8 cellular contexts compared by ENCODE assay signal in genomic region chr6:142902636-142903053, GRCh38. TPM values are rescaled to one million over a fixed set of nuclear protein-coding genes. Genes with fewer than 3 reads are reported as not detected.
DNase-seq lines count a peak whose midpoint lies in the region; ATAC-seq and TF ChIP-seq lines count a peak whose summit lies in the region.

No MANE protein-coding gene starts in this region.

- TF ChIP-seq CTCF in RWPE1 (conservative IDR thresholded peaks at IDR 0.05; ENCODE audit: low read depth): no peak

- peak; percentile 87 for ATAC-seq in GM18909 (IDR thresholded peaks at IDR 0.05; ENCODE audit: poor library complexity, unreplicated experiment)
- peak; percentile 43 for ATAC-seq in HG03175 (IDR thresholded peaks at IDR 0.05; ENCODE audit: unreplicated experiment)
- ATAC-seq in left ventricle myocardium superior: peak; percentile 92

- peak; percentile 95 for DNase-seq in A172 (ENCODE audit: low spot score)
- DNase-seq in RWPE1 (ENCODE audit: low spot score): peak; percentile 93
- DNase-seq in activated naive CD4-positive, alpha-beta T cell treated with Interleukin-2 at 50 U/mL for 16 hours: peak; percentile 74
- DNase-seq in left ventricle myocardium superior: peak; percentile 74
- peak; percentile 39 to 54 for DNase-seq in stimulated activated CD4-positive, alpha-beta T cell treated with anti-CD3 and anti-CD28 coated beads, Interleukin-2, amount 100 ng/mL, for 48 hours
- no peak for DNase-seq in iPS-NIHi11 (ENCODE audit: low spot score)

- CTCF ChIA-PET in RWPE1 (lab: Yijun Ruan, JAX): no interaction called here

- POLR2A ChIA-PET in RWPE1 (lab: Yijun Ruan, JAX; ENCODE audit: low non-redundant PET): no interaction called here

- H3K27ac ChIP-seq in RWPE1: peak overlapping the region; percentile 61

- intact Hi-C loops in left ventricle myocardium superior (cut with micrococcal nuclease): no loop called here

RNA-seq across cellular contexts. Expression of gene HIVEP2, which starts 42.3 kb away (rescaled TPM):
- 3.4 and 5.6 TPM in 2 replicates for total RNA-seq in A172 (2014; rRNA removed; shearing (Covaris generic))
- total RNA-seq in left ventricle myocardium superior: 14.4 TPM
